19 cellular contexts compared by ENCODE assay signal in the genomic region with DNA sequence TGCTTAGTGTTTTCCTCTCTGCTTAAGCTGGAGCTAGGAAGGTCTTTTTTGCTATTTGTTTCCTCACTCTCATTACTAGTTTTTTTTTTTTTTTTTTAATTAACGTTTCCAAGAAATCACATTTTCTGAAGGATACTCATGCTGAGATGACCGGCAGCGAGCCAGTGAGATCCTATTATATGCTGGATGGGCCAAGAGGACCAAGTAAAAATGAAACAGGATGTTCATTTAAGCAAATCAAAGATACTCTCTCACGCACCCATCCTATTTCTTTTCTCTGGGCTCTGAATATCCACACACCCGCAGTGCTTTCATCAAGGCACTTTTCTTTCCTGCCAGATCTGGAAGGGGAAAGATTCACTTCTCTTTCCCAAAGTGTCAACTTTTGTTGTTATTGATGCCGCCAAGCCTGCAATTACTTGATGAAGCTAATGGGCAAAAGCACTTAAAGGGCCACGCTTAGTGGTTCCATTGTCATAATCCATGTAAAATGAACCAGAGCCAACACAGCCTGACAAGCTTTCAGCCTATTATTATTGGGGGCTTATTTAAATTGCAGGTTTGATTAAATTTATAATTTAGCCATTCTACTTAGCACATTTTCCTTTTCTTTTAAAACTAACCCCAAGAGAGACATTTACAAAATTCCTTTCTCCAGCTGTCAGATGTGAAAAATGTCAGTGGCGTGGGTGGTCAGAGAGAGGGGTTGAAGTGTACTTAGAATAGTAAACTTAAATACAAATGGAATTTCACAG.
DNase-seq lines count a peak whose midpoint lies in the region; ATAC-seq, FAIRE-seq and TF ChIP-seq lines count a peak whose summit lies in the region.
"Had no signal": no experiment of that assay in that cellular context is flagged by ENCODE, and none has a peak within 500 bp of the region (broad histone marks: within the 10 kb centered on the region; RNA-seq: fewer than 3 reads in every experiment).

No MANE protein-coding gene starts in this region.

- peak overlapping the region; percentile 27 for H3K4me3 ChIP-seq in astrocyte (ENCODE audit: insufficient read depth, low read depth, low read length)
- H3K4me3 ChIP-seq in mesenchymal stem cell (ENCODE audit: insufficient read depth in 1 of 2, low read depth in 1 of 2, low read length in 2 of 2), result peak overlapping the region in 1 of 2 experiments; percentile 37
- H3K4me3 ChIP-seq: colonic mucosa had no signal

- H2BK5ac ChIP-seq in mesenchymal stem cell (ENCODE audit: low read depth, low read length, poor library complexity, severe bottlenecking), result no peak overlapping the region

- no peak overlapping the region for H3K23ac ChIP-seq in mesenchymal stem cell (ENCODE audit: low read length in 2 of 2)

- no peaks in the 10 kb centered on the region for H3K79me1 ChIP-seq in mesenchymal stem cell (replicated peaks; ENCODE audit: low read length, poor library complexity, severe bottlenecking)

- H4K91ac ChIP-seq in mesenchymal stem cell (ENCODE audit: low read length), result no peak overlapping the region

- no peaks in the 10 kb centered on the region for H3K27me3 Mint-ChIP-seq in astrocyte (ENCODE audit: low read depth, unreplicated experiment)
- H3K27me3 Mint-ChIP-seq: activated CD4-positive, alpha-beta T cell treated with anti-CD3 and anti-CD28 coated beads for 36 hours; activated naive CD8-positive, alpha-beta T cell treated with anti-CD3 and anti-CD28 coated beads, Interleukin-2, amount 50 U/mL, for 24 hours had no signal

- H2AFZ ChIP-seq in astrocyte (ENCODE audit: low read depth, low read length) (peak overlapping the region; percentile 59), mesenchymal stem cell (ENCODE audit: low read depth, low read length) (no peak overlapping the region)

- FAIRE-seq in astrocyte (lab: Jason Lieb, UNC), result no peak
- FAIRE-seq in GM19239 (lab: Jason Lieb, UNC), result no peak
- FAIRE-seq: RCC 7860 had no signal

- no peaks in the 10 kb centered on the region for H3K36me3 ChIP-seq in astrocyte (ENCODE audit: insufficient read depth, low read length)
- no peaks in the 10 kb centered on the region for H3K36me3 ChIP-seq in mesenchymal stem cell (ENCODE audit: control insufficient read depth in 1 of 2, insufficient read depth in 2 of 2, low read depth in 1 of 2, low read length in 2 of 2)
- H3K36me3 ChIP-seq: colonic mucosa, tibial artery had no signal

- no peaks in the 10 kb centered on the region for H3K9me3 Mint-ChIP-seq in astrocyte (ENCODE audit: unreplicated experiment)
- H3K9me3 Mint-ChIP-seq: activated naive CD8-positive, alpha-beta T cell treated with anti-CD3 and anti-CD28 coated beads, Interleukin-2, amount 50 U/mL, for 24 hours; T-helper 1 cell treated with Interleukin-12 subunit alpha and Interleukin-12 subunit beta and Interleukin-4 antibody, amounts not matched to agents 30 μg/mL and 1 μg/mL, for 36 hours had no signal

- peaks cover 8% of the 10 kb centered on the region for H3K4me1 Mint-ChIP-seq in astrocyte (ENCODE audit: low read depth, unreplicated experiment)
- H3K4me1 Mint-ChIP-seq: activated CD4-positive, alpha-beta T cell treated with anti-CD3 and anti-CD28 coated beads for 36 hours; activated naive CD8-positive, alpha-beta T cell treated with anti-CD3 and anti-CD28 coated beads, Interleukin-2, amount 50 U/mL, for 24 hours had no signal

- peaks cover 6% of the 10 kb centered on the region for H3K4me1 ChIP-seq in astrocyte (ENCODE audit: insufficient read depth, low read length)
- H3K4me1 ChIP-seq in mesenchymal stem cell (ENCODE audit: control insufficient read depth, insufficient read depth, low read depth, low read length), result no peaks in the 10 kb centered on the region
- H3K4me1 ChIP-seq: colonic mucosa had no signal

- H3K14ac ChIP-seq in mesenchymal stem cell (ENCODE audit: low read length in 2 of 2), result no peak overlapping the region

- no peak overlapping the region for H3K4ac ChIP-seq in mesenchymal stem cell (ENCODE audit: low read depth in 1 of 2, low read length in 2 of 2)

- no peak overlapping the region for H4K8ac ChIP-seq in mesenchymal stem cell (ENCODE audit: low read length)

- H3K27me3 ChIP-seq in astrocyte (ENCODE audit: insufficient read depth, low read length), result no peaks in the 10 kb centered on the region
- H3K27me3 ChIP-seq in mesenchymal stem cell (ENCODE audit: control insufficient read depth in 1 of 2, insufficient read depth in 1 of 2, low read length in 2 of 2), result no peaks in the 10 kb centered on the region
- H3K27me3 ChIP-seq: colonic mucosa, tibial artery had no signal

- H3K27ac Mint-ChIP-seq in astrocyte (ENCODE audit: unreplicated experiment), result peak overlapping the region; percentile 37
- H3K27ac Mint-ChIP-seq: activated CD4-positive, alpha-beta T cell treated with anti-CD3 and anti-CD28 coated beads for 36 hours; activated naive CD8-positive, alpha-beta T cell treated with anti-CD3 and anti-CD28 coated beads, Interleukin-2, amount 50 U/mL, for 24 hours; T-helper 1 cell treated with Interleukin-12 subunit alpha and Interleukin-12 subunit beta and Interleukin-4 antibody, amounts not matched to agents 30 μg/mL and 1 μg/mL, for 36 hours had no signal

- H2AK5ac ChIP-seq in mesenchymal stem cell (ENCODE audit: low read length, severe bottlenecking), result no peak overlapping the region

- no peak for TF ChIP-seq CTCF in astrocyte (IDR thresholded peaks at IDR 0.05; ENCODE audit: insufficient read depth, low read depth, low read length)

- H3K9me3 ChIP-seq in astrocyte (ENCODE audit: insufficient read depth, low read depth, low read length) (no peaks in the 10 kb centered on the region), mesenchymal stem cell (ENCODE audit: control insufficient read depth, low read length) (no peaks in the 10 kb centered on the region)
- H3K9me3 ChIP-seq: colonic mucosa, tibial artery had no signal

- H2BK12ac ChIP-seq in mesenchymal stem cell (ENCODE audit: low read length in 2 of 2), result no peak overlapping the region

- 49% methylated on average over 7 of the region's 8 CpGs for WGBS in mesenchymal stem cell

- no peak overlapping the region for H2BK120ac ChIP-seq in mesenchymal stem cell (ENCODE audit: low read depth, low read length)

- H4K20me1 ChIP-seq in astrocyte (ENCODE audit: insufficient read depth, low read length), result no peaks in the 10 kb centered on the region

- H3K79me2 ChIP-seq in astrocyte (ENCODE audit: insufficient read depth, low read length), result no peaks in the 10 kb centered on the region

- H3K9ac ChIP-seq in astrocyte (ENCODE audit: low read length) (no peak overlapping the region), mesenchymal stem cell (ENCODE audit: low read length) (peak overlapping the region; percentile 38)

- ATAC-seq in GM18861 (IDR thresholded peaks at IDR 0.05; ENCODE audit: unreplicated experiment), result no peak
- no peak for ATAC-seq in HG02973 (IDR thresholded peaks at IDR 0.05; ENCODE audit: unreplicated experiment)
- ATAC-seq: activated CD4-positive, alpha-beta T cell treated with anti-CD3 and anti-CD28 coated beads for 36 hours; activated naive CD8-positive, alpha-beta T cell treated with anti-CD3 and anti-CD28 coated beads, Interleukin-2, amount 50 U/mL, for 24 hours had no signal

- H3K18ac ChIP-seq in mesenchymal stem cell (ENCODE audit: low read depth in 1 of 2, low read length in 2 of 2), result no peak overlapping the region

- DNase-seq in D341Med (ENCODE audit: low spot score) (peak; percentile 50), NCI-H1105 treated with DMSO at 0.1 percent for 48 hours (lab: John Stamatoyannopoulos, UW) (peak; percentile 94), astrocyte (ENCODE audit: low read depth) (peak; percentile 42), mesenchymal stem cell (peak; percentile 6), GM19239 (ENCODE audit: insufficient read length, low spot score) (no peak)
- no peak for DNase-seq in stimulated activated CD4-positive, alpha-beta T cell treated with anti-CD3 and anti-CD28 coated beads, Interleukin-2, amount 100 ng/mL, for 48 hours
- DNase-seq: activated CD4-positive, alpha-beta T cell treated with anti-CD3 and anti-CD28 coated beads for 36 hours; activated naive CD8-positive, alpha-beta T cell treated with anti-CD3 and anti-CD28 coated beads, Interleukin-2, amount 50 U/mL, for 24 hours; activated T-cell treated with anti-CD3 and anti-CD28 coated beads, Interleukin-2, amount 50 U/mL, for 1 hour; colonic mucosa; foreskin fibroblast; mesendoderm; NCI-H510A treated with DMSO at 0.1 percent for 48 hours; stimulated activated CD4-positive, alpha-beta T cell treated with anti-CD3 and anti-CD28 coated beads, Interleukin-15, amount 100 ng/mL, for 24 hours; tibial artery had no signal

- H3K27ac ChIP-seq in astrocyte (ENCODE audit: low read depth, low read length) (no peak overlapping the region), mesenchymal stem cell (ENCODE audit: low read length, poor library complexity, severe bottlenecking) (no peak overlapping the region)
- H3K27ac ChIP-seq: colonic mucosa, tibial artery had no signal

- H3K4me2 ChIP-seq in astrocyte (ENCODE audit: low read length) (peak overlapping the region; percentile 77), mesenchymal stem cell (ENCODE audit: low read length, poor library complexity, severe bottlenecking) (peak overlapping the region; percentile 25)

- no peaks in the 10 kb centered on the region for H3K36me3 Mint-ChIP-seq in astrocyte (ENCODE audit: low read depth, unreplicated experiment)

- no peak overlapping the region for H3K4me3 Mint-ChIP-seq in astrocyte (ENCODE audit: unreplicated experiment)
- H3K4me3 Mint-ChIP-seq: activated CD4-positive, alpha-beta T cell treated with anti-CD3 and anti-CD28 coated beads for 36 hours; activated naive CD8-positive, alpha-beta T cell treated with anti-CD3 and anti-CD28 coated beads, Interleukin-2, amount 50 U/mL, for 24 hours; T-helper 1 cell treated with Interleukin-12 subunit alpha and Interleukin-12 subunit beta and Interleukin-4 antibody, amounts not matched to agents 30 μg/mL and 1 μg/mL, for 36 hours had no signal

- H2BK15ac ChIP-seq in mesenchymal stem cell (ENCODE audit: low read depth, poor library complexity, severe bottlenecking), result no peak overlapping the region

Comparison
In these comparisons a context has a peak if more than half of its experiments do, and no peak if none do; other contexts are left out.
1. DNase-seq: peak in D341Med (single experiment), NCI-H1105 treated with DMSO at 0.1 percent for 48 hours (single experiment), astrocyte (single experiment) and mesenchymal stem cell (single experiment); none in stimulated activated CD4-positive, alpha-beta T cell treated with anti-CD3 and anti-CD28 coated beads, Interleukin-2, amount 100 ng/mL, for 48 hours (0 of 2) and GM19239 (single experiment).